In genomic region chr11:105109855-105110750, GRCh38 we compare ENCODE assay signal across 16 cellular contexts. TPM values are rescaled to one million over a fixed set of nuclear protein-coding genes. Genes with fewer than 3 reads are reported as not detected.
DNase-seq lines count a peak whose midpoint lies in the region; ATAC-seq, FAIRE-seq and TF ChIP-seq lines count a peak whose summit lies in the region.
"Had no signal": no experiment of that assay in that cellular context is flagged by ENCODE, and none has a peak within 500 bp of the region (broad histone marks: within the 10 kb centered on the region; RNA-seq: fewer than 3 reads in every experiment).

No MANE protein-coding gene starts in this region.

- H3K9me3 Mint-ChIP-seq in activated naive CD8-positive, alpha-beta T cell treated with anti-CD3 and anti-CD28 coated beads, Interleukin-2, amount 10 ng/mL, durations not matched to agents 7 days and 5 days, result peaks cover 9% of the 10 kb centered on the region
- peaks cover 6% of the 10 kb centered on the region for H3K9me3 Mint-ChIP-seq in activated naive CD8-positive, alpha-beta T cell treated with anti-CD3 and anti-CD28 coated beads, Interleukin-2, amount 50 U/mL, for 24 hours
- no peaks in the 10 kb centered on the region for H3K9me3 Mint-ChIP-seq in MCF 10A (ENCODE audit: unreplicated experiment)

- TF ChIP-seq CTCF in MCF 10A (IDR thresholded peaks at IDR 0.05; ENCODE audit: unreplicated experiment), result no peak
- no peak for TF ChIP-seq CTCF in kidney epithelial cell (IDR thresholded peaks at IDR 0.05; ENCODE audit: insufficient read depth, low read length, poor library complexity, severe bottlenecking)
- TF ChIP-seq CTCF in transverse colon (IDR thresholded peaks at IDR 0.05), result no peak

- intact Hi-C loops in MCF 10A (cut with micrococcal nuclease), result no loop called here
- intact Hi-C loops in transverse colon (cut with DNase I; ENCODE audit: low total_unique reads), result no loop called here

- POLR2A ChIA-PET in activated naive CD8-positive, alpha-beta T cell treated with anti-CD3 and anti-CD28 coated beads, Interleukin-2, amount 10 ng/mL, durations not matched to agents 7 days and 5 days (lab: Charles Lee), result no interaction called here
- POLR2A ChIA-PET in MCF 10A (lab: Yijun Ruan, JAX), result interaction anchor here (2.2 kb wide), 1 partner anchor 23 kb away, joined by 8 read pairs; no protein-coding TSS in a partner anchor

- peaks cover 6% of the 10 kb centered on the region for H3K27me3 Mint-ChIP-seq in activated naive CD8-positive, alpha-beta T cell treated with anti-CD3 and anti-CD28 coated beads, Interleukin-2, amount 10 ng/mL, durations not matched to agents 7 days and 5 days
- peaks cover 12% of the 10 kb centered on the region for H3K27me3 Mint-ChIP-seq in activated naive CD8-positive, alpha-beta T cell treated with anti-CD3 and anti-CD28 coated beads, Interleukin-2, amount 50 U/mL, for 24 hours
- H3K27me3 Mint-ChIP-seq in MCF 10A (ENCODE audit: insufficient read depth, unreplicated experiment), result no peaks in the 10 kb centered on the region

- peaks cover 12% of the 10 kb centered on the region for H3K4me1 Mint-ChIP-seq in activated naive CD8-positive, alpha-beta T cell treated with anti-CD3 and anti-CD28 coated beads, Interleukin-2, amount 10 ng/mL, durations not matched to agents 7 days and 5 days
- H3K4me1 Mint-ChIP-seq in activated naive CD8-positive, alpha-beta T cell treated with anti-CD3 and anti-CD28 coated beads, Interleukin-2, amount 50 U/mL, for 24 hours, result peaks cover 17% of the 10 kb centered on the region
- H3K4me1 Mint-ChIP-seq in MCF 10A (ENCODE audit: insufficient read depth, unreplicated experiment), result peaks cover 17% of the 10 kb centered on the region

- CTCF ChIA-PET in MCF 10A (lab: Yijun Ruan, JAX), result no interaction called here

- H3K4me1 ChIP-seq in transverse colon (peaks cover 0 to 12% (median 2%) of the 10 kb centered on the region in 4 donors), SJCRH30 (no peaks in the 10 kb centered on the region)
- H3K4me1 ChIP-seq: pancreas, uterus had no signal

- H3K4me3 Mint-ChIP-seq in activated naive CD8-positive, alpha-beta T cell treated with anti-CD3 and anti-CD28 coated beads, Interleukin-2, amount 10 ng/mL, durations not matched to agents 7 days and 5 days, result peak overlapping the region; percentile 4
- no peak overlapping the region for H3K4me3 Mint-ChIP-seq in activated naive CD8-positive, alpha-beta T cell treated with anti-CD3 and anti-CD28 coated beads, Interleukin-2, amount 50 U/mL, for 24 hours
- H3K4me3 Mint-ChIP-seq in MCF 10A (ENCODE audit: unreplicated experiment), result no peak overlapping the region
- H3K4me3 Mint-ChIP-seq: activated naive CD4-positive, alpha-beta T cell treated with anti-CD3 and anti-CD28 coated beads for 36 hours had no signal

- ATAC-seq in activated naive CD8-positive, alpha-beta T cell treated with anti-CD3 and anti-CD28 coated beads, Interleukin-2, amount 10 ng/mL, durations not matched to agents 7 days and 5 days (ENCODE audit: low read depth), result no peak
- no peak for ATAC-seq in activated naive CD8-positive, alpha-beta T cell treated with anti-CD3 and anti-CD28 coated beads, Interleukin-2, amount 50 U/mL, for 24 hours

- BruUV-seq in MCF 10A (replicated peaks; lab: Mats Ljungman, UMichigan), result no TSS peak

- H3K36me3 ChIP-seq in kidney epithelial cell (ENCODE audit: control insufficient read depth, insufficient read depth, low read length) (no peaks in the 10 kb centered on the region), transverse colon (no peaks in the 10 kb centered on the region), SJCRH30 (no peaks in the 10 kb centered on the region)
- H3K36me3 ChIP-seq: pancreas, uterus had no signal

- DNase-seq in activated naive CD8-positive, alpha-beta T cell treated with anti-CD3 and anti-CD28 coated beads, Interleukin-2, amount 10 ng/mL, durations not matched to agents 7 days and 5 days, result no peak
- DNase-seq in activated naive CD8-positive, alpha-beta T cell treated with anti-CD3 and anti-CD28 coated beads, Interleukin-2, amount 50 U/mL, for 24 hours, result no peak
- DNase-seq in MCF 10A (ENCODE audit: unreplicated experiment) (peak; percentile 41), kidney epithelial cell (ENCODE audit: low read depth) (peak; percentile 9), transverse colon (peak; percentile 12), SJCRH30 (no peak), RCC 7860 (ENCODE audit: low spot score) (no peak), NCI-H526 treated with DMSO at 0.1 percent for 48 hours (lab: John Stamatoyannopoulos, UW) (no peak)
- DNase-seq: activated CD4-positive, alpha-beta T cell treated with anti-CD3 and anti-CD28 coated beads, Interleukin-2, amount 50 U/mL, for 4 hours; activated naive CD4-positive, alpha-beta T cell treated with anti-CD3 and anti-CD28 coated beads for 36 hours; effector CD8-positive, alpha-beta T cell; H7; MM.1S; NCI-H446 treated with DMSO at 0.1 percent for 48 hours; pancreas; uterus had no signal

- H3K27me3 ChIP-seq in kidney epithelial cell (ENCODE audit: control insufficient read depth, insufficient read depth, low read length) (no peaks in the 10 kb centered on the region), transverse colon (no peaks in the 10 kb centered on the region), SJCRH30 (no peaks in the 10 kb centered on the region)
- H3K27me3 ChIP-seq: pancreas, uterus had no signal

- peaks cover 7% of the 10 kb centered on the region for H3K36me3 Mint-ChIP-seq in activated naive CD8-positive, alpha-beta T cell treated with anti-CD3 and anti-CD28 coated beads, Interleukin-2, amount 10 ng/mL, durations not matched to agents 7 days and 5 days
- no peaks in the 10 kb centered on the region for H3K36me3 Mint-ChIP-seq in activated naive CD8-positive, alpha-beta T cell treated with anti-CD3 and anti-CD28 coated beads, Interleukin-2, amount 50 U/mL, for 24 hours (ENCODE audit: low read depth)
- no peaks in the 10 kb centered on the region for H3K36me3 Mint-ChIP-seq in MCF 10A (ENCODE audit: insufficient read depth, unreplicated experiment)

- 28 to 31% methylated on average over 8 of the region's 8 CpGs for WGBS in transverse colon (ENCODE audit: low coverage in 1 of 2), 2 donors

- H3K27ac ChIP-seq in transverse colon (peak overlapping the region; percentile 41 to 51 (median 49)), SJCRH30 (no peak overlapping the region)
- H3K27ac ChIP-seq: pancreas had no signal

- in situ Hi-C loops in transverse colon (cut with MboI; ENCODE audit: low pct_ligation_motif_present in 1 of 4, low pct_unique_long_range_greater_than_20kb in 1 of 4, low sequenced_read_pairs in 3 of 4), result no loop called here

- no peak for TF ChIP-seq POLR2A in transverse colon (IDR thresholded peaks at IDR 0.05)

- FAIRE-seq in RCC 7860 (lab: Jason Lieb, UNC), result no peak
- FAIRE-seq: pancreas had no signal

- no peak overlapping the region for H3K27ac Mint-ChIP-seq in activated naive CD8-positive, alpha-beta T cell treated with anti-CD3 and anti-CD28 coated beads, Interleukin-2, amount 10 ng/mL, durations not matched to agents 7 days and 5 days
- H3K27ac Mint-ChIP-seq in activated naive CD8-positive, alpha-beta T cell treated with anti-CD3 and anti-CD28 coated beads, Interleukin-2, amount 50 U/mL, for 24 hours, result no peak overlapping the region
- H3K27ac Mint-ChIP-seq in MCF 10A (ENCODE audit: low read depth, unreplicated experiment), result peak overlapping the region; percentile 77
- H3K27ac Mint-ChIP-seq: activated naive CD4-positive, alpha-beta T cell treated with anti-CD3 and anti-CD28 coated beads for 36 hours had no signal

- no peak for TF ChIP-seq EP300 in transverse colon (IDR thresholded peaks at IDR 0.05; ENCODE audit: low read depth)

- H3K9me3 ChIP-seq in transverse colon, result no peaks in the 10 kb centered on the region
- H3K9me3 ChIP-seq in SJCRH30 (replicated peaks), result no peaks in the 10 kb centered on the region
- H3K9me3 ChIP-seq: pancreas, uterus had no signal

- H3K4me3 ChIP-seq in kidney epithelial cell (ENCODE audit: low read depth, low read length) (no peak overlapping the region), transverse colon (peak overlapping the region in 1 of 4 donors; percentile 21), SJCRH30 (no peak overlapping the region)
- H3K4me3 ChIP-seq: pancreas, uterus had no signal

RNA-seq across cellular contexts. Expression of gene CARD18, which starts 29.5 kb away (rescaled TPM):
- total RNA-seq in activated naive CD8-positive, alpha-beta T cell treated with anti-CD3 and anti-CD28 coated beads, Interleukin-2, amount 10 ng/mL, durations not matched to agents 7 days and 5 days, result not detected
- not detected in 2 replicates for total RNA-seq in MCF 10A (2022)
- total RNA-seq in kidney epithelial cell, result not detected in 2 replicates
- not detected for total RNA-seq in transverse colon
- not detected in 2 replicates for total RNA-seq in SJCRH30 (2014; rRNA removed; shearing (Covaris generic))
- total RNA-seq: activated naive CD4-positive, alpha-beta T cell treated with anti-CD3 and anti-CD28 coated beads for 36 hours; H7; pancreas; uterus had no signal

Comparison
In these comparisons a context has a peak if more than half of its experiments do, and no peak if none do; other contexts are left out.
1. DNase-seq: peak in MCF 10A (single experiment), kidney epithelial cell (single experiment) and transverse colon (single experiment); none in activated naive CD8-positive, alpha-beta T cell treated with anti-CD3 and anti-CD28 coated beads, Interleukin-2, amount 10 ng/mL, durations not matched to agents 7 days and 5 days (single experiment), activated naive CD8-positive, alpha-beta T cell treated with anti-CD3 and anti-CD28 coated beads, Interleukin-2, amount 50 U/mL, for 24 hours (single experiment), SJCRH30 (0 of 2), RCC 7860 (single experiment) and NCI-H526 treated with DMSO at 0.1 percent for 48 hours (single experiment).